Comparison of ENCODE assay signal across 8 cellular contexts in genomic region chr5:14143509-14143842, GRCh38. TPM values are rescaled to one million over a fixed set of nuclear protein-coding genes. Genes with fewer than 3 reads are reported as not detected.
DNase-seq lines count a peak whose midpoint lies in the region; ATAC-seq lines count a peak whose summit lies in the region.

No MANE protein-coding gene starts in this region.

- H3K79me1 ChIP-seq in mesenchymal stem cell (replicated peaks; ENCODE audit: low read length, poor library complexity, severe bottlenecking): no peaks in the 10 kb centered on the region

- peak overlapping the region; percentile 51 to 93 for H3K14ac ChIP-seq in mesenchymal stem cell (ENCODE audit: low read length in 2 of 2)

- peak overlapping the region; percentile 35 for H2BK15ac ChIP-seq in mesenchymal stem cell (ENCODE audit: low read depth, poor library complexity, severe bottlenecking)

- H3K27me3 ChIP-seq in adipocyte (replicated peaks; ENCODE audit: control insufficient read depth, insufficient read depth, low read length): no peaks in the 10 kb centered on the region
- H3K27me3 ChIP-seq in mesenchymal stem cell (ENCODE audit: control insufficient read depth in 1 of 2, insufficient read depth in 1 of 2, low read length in 2 of 2): no peaks in the 10 kb centered on the region

- DNase-seq in adipocyte (ENCODE audit: low read depth): no peak
- no peak for DNase-seq in mesenchymal stem cell
- no peak for DNase-seq in midbrain (lab: John Stamatoyannopoulos, UW)
- no peak for DNase-seq in amygdala (lab: John Stamatoyannopoulos, UW)
- no peak for DNase-seq in activated naive CD4-positive, alpha-beta T cell treated with anti-CD3 and anti-CD28 coated beads, Interleukin-2, amount 50 U/mL, for 16 hours
- DNase-seq in hippocampal formation (lab: John Stamatoyannopoulos, UW): no peak

- peak overlapping the region; percentile 98 for H3K4me3 ChIP-seq in adipocyte (ENCODE audit: low read length)
- H3K4me3 ChIP-seq in mesenchymal stem cell (ENCODE audit: insufficient read depth in 1 of 2, low read depth in 1 of 2, low read length in 2 of 2): peak overlapping the region; percentile 67 to 92

- H3K4me2 ChIP-seq in mesenchymal stem cell (ENCODE audit: low read length, poor library complexity, severe bottlenecking): peak overlapping the region; percentile 25

- H2BK5ac ChIP-seq in mesenchymal stem cell (ENCODE audit: low read depth, low read length, poor library complexity, severe bottlenecking): peak overlapping the region; percentile 98

- H4K91ac ChIP-seq in mesenchymal stem cell (ENCODE audit: low read length): peak overlapping the region; percentile 94

- peak; percentile 14 for ATAC-seq in GM18519 (IDR thresholded peaks at IDR 0.05; ENCODE audit: low FRiP score, unreplicated experiment)
- peak; percentile 11 for ATAC-seq in HG02840 (IDR thresholded peaks at IDR 0.05; ENCODE audit: low FRiP score, unreplicated experiment)

- peaks cover under 1% of the 10 kb centered on the region for H3K36me3 ChIP-seq in adipocyte (ENCODE audit: control insufficient read depth, insufficient read depth, low read length, severe bottlenecking)
- H3K36me3 ChIP-seq in mesenchymal stem cell (ENCODE audit: control insufficient read depth in 1 of 2, insufficient read depth in 2 of 2, low read depth in 1 of 2, low read length in 2 of 2): peaks cover 0 to 3% of the 10 kb centered on the region in 2 experiments

- H3K27ac ChIP-seq in mesenchymal stem cell (ENCODE audit: low read length, poor library complexity, severe bottlenecking): no peak overlapping the region

- peak overlapping the region in 1 of 2 experiments; percentile 23 for H3K23ac ChIP-seq in mesenchymal stem cell (ENCODE audit: low read length in 2 of 2)

- peak overlapping the region; percentile 83 for H4K8ac ChIP-seq in mesenchymal stem cell (ENCODE audit: low read length)

- no peak overlapping the region for H2AK5ac ChIP-seq in mesenchymal stem cell (ENCODE audit: low read length, severe bottlenecking)

- 1% methylated on average over 17 of the region's 65 CpGs for WGBS in mesenchymal stem cell

- peak overlapping the region; percentile 96 to 97 for H3K18ac ChIP-seq in mesenchymal stem cell (ENCODE audit: low read depth in 1 of 2, low read length in 2 of 2)

- H3K4ac ChIP-seq in mesenchymal stem cell (ENCODE audit: low read depth in 1 of 2, low read length in 2 of 2): peak overlapping the region; percentile 82 to 95

- H2BK120ac ChIP-seq in mesenchymal stem cell (ENCODE audit: low read depth, low read length): peak overlapping the region; percentile 96

- H3K4me1 ChIP-seq in adipocyte (ENCODE audit: control insufficient read depth, insufficient read depth, low read length): peaks cover 53% of the 10 kb centered on the region
- peaks cover 8% of the 10 kb centered on the region for H3K4me1 ChIP-seq in mesenchymal stem cell (ENCODE audit: control insufficient read depth, insufficient read depth, low read depth, low read length)

- H2BK12ac ChIP-seq in mesenchymal stem cell (ENCODE audit: low read length in 2 of 2): no peak overlapping the region

- H2AFZ ChIP-seq in mesenchymal stem cell (ENCODE audit: low read depth, low read length): peak overlapping the region; percentile 29

- H3K9ac ChIP-seq in adipocyte (ENCODE audit: low read length) (peak overlapping the region; percentile 99), mesenchymal stem cell (ENCODE audit: low read length) (peak overlapping the region; percentile 97)

- H3K9me3 ChIP-seq in adipocyte (ENCODE audit: control insufficient read depth, low read length): no peaks in the 10 kb centered on the region
- H3K9me3 ChIP-seq in mesenchymal stem cell (ENCODE audit: control insufficient read depth, low read length): no peaks in the 10 kb centered on the region

RNA-seq across cellular contexts. Expression of gene TRIO, which starts 0.3 kb away (rescaled TPM):
- 39.8 TPM for polyA plus RNA-seq in mesenchymal stem cell (2013, experiment 1 of 2)
- polyA plus RNA-seq in mesenchymal stem cell (2013, experiment 2 of 2): 39.0 TPM
